ENCODE assay signal across 8 cellular contexts in the genomic region with DNA sequence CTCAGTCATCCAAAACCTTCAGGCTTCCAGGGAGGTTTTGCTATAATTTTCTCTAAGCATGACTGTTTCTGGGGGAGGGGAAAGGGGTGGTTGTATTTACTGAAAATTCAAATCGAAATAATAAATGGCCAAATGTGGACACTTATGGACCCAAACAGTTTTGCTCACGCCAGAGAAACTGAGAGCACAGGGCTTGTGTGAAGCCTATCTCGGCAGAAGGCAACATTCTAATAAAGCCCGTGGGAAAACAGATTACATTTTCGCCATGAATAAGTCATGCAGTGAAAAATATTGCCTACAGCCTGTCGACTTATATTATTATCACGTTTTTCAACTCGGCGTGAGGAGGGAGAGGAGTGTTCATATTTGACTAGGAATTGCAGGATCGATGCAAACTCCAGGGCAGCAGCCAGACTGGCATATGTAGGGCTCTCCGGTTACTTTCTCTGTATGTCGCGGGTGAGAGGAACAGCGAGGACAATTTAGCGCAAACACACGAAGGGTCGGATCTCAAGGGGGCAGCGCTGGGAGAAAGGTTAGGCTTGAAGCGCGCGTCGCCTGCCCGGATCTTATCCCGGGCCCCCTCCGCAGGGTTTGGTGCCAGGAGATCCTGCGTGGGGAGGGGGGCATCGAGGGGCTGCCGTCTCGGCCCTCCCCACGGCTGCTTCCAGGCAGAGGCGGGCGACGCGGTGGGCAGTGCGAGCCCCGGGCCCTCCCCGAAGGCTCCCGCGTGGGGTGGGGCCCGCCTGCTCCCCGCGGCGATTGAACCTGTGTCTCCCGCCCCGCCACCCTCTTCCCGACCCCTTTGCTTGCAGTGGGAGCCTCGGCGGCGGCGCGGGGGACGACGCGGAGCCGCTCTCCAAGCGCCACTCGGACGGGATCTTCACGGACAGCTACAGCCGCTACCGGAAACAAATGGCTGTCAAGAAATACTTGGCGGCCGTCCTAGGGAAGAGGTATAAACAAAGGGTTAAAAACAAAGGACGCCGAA. TPM values are rescaled to one million over a fixed set of nuclear protein-coding genes. Genes with fewer than 3 reads are reported as not detected.
A peak's percentile ranks its signal among the peaks of the same experiment; 100 is the strongest.
DNase-seq lines count a peak whose midpoint lies in the region; ATAC-seq and TF ChIP-seq lines count a peak whose summit lies in the region.

No MANE protein-coding gene starts in this region.

- no peak for ATAC-seq in naive thymus-derived CD8-positive, alpha-beta T cell
- ATAC-seq in HG02981 (IDR thresholded peaks at IDR 0.05; ENCODE audit: unreplicated experiment): no peak
- no peak for ATAC-seq in GM21717 (IDR thresholded peaks at IDR 0.05; ENCODE audit: unreplicated experiment)
- ATAC-seq in HG03097 (IDR thresholded peaks at IDR 0.05; ENCODE audit: low FRiP score, unreplicated experiment): no peak

- peak overlapping the region; percentile 62 to 95 (median 84) for H3K27ac Mint-ChIP-seq in brain
- peak overlapping the region in 1 of 10 donors; percentile 11 for H3K27ac Mint-ChIP-seq in naive thymus-derived CD8-positive, alpha-beta T cell

- H3K36me3 Mint-ChIP-seq in brain: no peaks in the 10 kb centered on the region
- H3K36me3 Mint-ChIP-seq in naive thymus-derived CD8-positive, alpha-beta T cell: peaks cover 2 to 10% (median 3%) of the 10 kb centered on the region in 3 donors

- peaks cover 100% of the 10 kb centered on the region for H3K27me3 Mint-ChIP-seq in brain
- peaks cover 37 to 86% (median 55%) of the 10 kb centered on the region in 5 donors for H3K27me3 Mint-ChIP-seq in naive thymus-derived CD8-positive, alpha-beta T cell

- peak; percentile 21 for DNase-seq in AG20443 (ENCODE audit: low spot score)
- peak; percentile 59 for DNase-seq in HuH-7 (ENCODE audit: low spot score)
- DNase-seq in naive thymus-derived CD8-positive, alpha-beta T cell: no peak
- DNase-seq in SW480 (ENCODE audit: low spot score): no peak

- TF ChIP-seq CTCF in brain (conservative IDR thresholded peaks at IDR 0.05): no peak

- peak overlapping the region; percentile 83 to 90 (median 87) for H3K4me3 Mint-ChIP-seq in brain
- H3K4me3 Mint-ChIP-seq in naive thymus-derived CD8-positive, alpha-beta T cell: peak overlapping the region; percentile 54 to 79 (median 66)

- peaks cover 40% of the 10 kb centered on the region for H3K4me1 Mint-ChIP-seq in brain
- peaks cover 11 to 28% (median 22%) of the 10 kb centered on the region in 4 donors for H3K4me1 Mint-ChIP-seq in naive thymus-derived CD8-positive, alpha-beta T cell

- peaks cover 0 to 4% (median 0%) of the 10 kb centered on the region in 5 experiments for H3K9me3 Mint-ChIP-seq in brain
- peaks cover 0 to 9% (median 4%) of the 10 kb centered on the region in 9 donors for H3K9me3 Mint-ChIP-seq in naive thymus-derived CD8-positive, alpha-beta T cell

- POLR2A ChIA-PET in naive thymus-derived CD8-positive, alpha-beta T cell (lab: Charles Lee): no interaction called here

RNA-seq across cellular contexts. Expression of a gene that starts 4.3 kb away (rescaled TPM):
- 29.7 TPM for polyA plus RNA-seq in brain (ENCODE audit: insufficient read depth, low read depth, low replicate concordance)
- not detected for total RNA-seq in naive thymus-derived CD8-positive, alpha-beta T cell
- not detected for polyA plus RNA-seq in naive thymus-derived CD8-positive, alpha-beta T cell

Comparison
In these comparisons a context has a peak if more than half of its experiments do, and no peak if none do; other contexts are left out.
1. DNase-seq: peak in AG20443 (single experiment) and HuH-7 (single experiment); none in naive thymus-derived CD8-positive, alpha-beta T cell (0 of 10) and SW480 (single experiment).
2. RNA of a gene that starts 4.3 kb away (polyA plus RNA-seq): 29.7 TPM in brain (single experiment); not detected in naive thymus-derived CD8-positive, alpha-beta T cell; every median in the first group is over 10 times any median in the second.